In the genomic region with DNA sequence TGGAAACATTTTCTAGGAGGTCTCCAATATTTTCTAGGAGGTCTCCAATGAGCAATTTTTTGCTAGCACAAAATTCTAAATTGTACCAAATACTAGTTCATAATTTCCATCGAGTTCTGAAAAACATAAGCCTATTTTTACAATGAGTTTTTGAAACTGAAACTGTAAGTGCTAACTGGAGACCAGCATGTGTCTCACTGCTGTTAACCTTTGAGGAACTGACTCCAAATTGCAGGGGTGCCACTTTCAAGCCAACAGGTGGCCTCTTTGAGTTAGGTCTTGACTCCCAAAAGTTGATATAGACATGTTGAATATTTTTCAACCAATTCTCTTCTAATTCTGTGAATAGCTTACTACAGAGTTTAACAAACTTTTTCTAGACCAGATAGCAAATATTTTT, we compare ENCODE assay signal across 8 cellular contexts. TPM values are rescaled to one million over a fixed set of nuclear protein-coding genes. Genes with fewer than 3 reads are reported as not detected.
DNase-seq lines count a peak whose midpoint lies in the region; ATAC-seq and TF ChIP-seq lines count a peak whose summit lies in the region.

No MANE protein-coding gene starts in this region.

- DNase-seq in GM13977 (ENCODE audit: low spot score) (peak; percentile 44), germinal center (ENCODE audit: low spot score) (peak; percentile 71), superior temporal gyrus (ENCODE audit: extremely low spot score) (no peak), WERI-Rb-1 (no peak), mammary epithelial cell (no peak), cerebellum (ENCODE audit: low spot score) (no peak)

- H4K20me1 ChIP-seq in mammary epithelial cell (ENCODE audit: insufficient read depth, low read length) = no peaks in the 10 kb centered on the region

- intact Hi-C loops in mammary epithelial cell (cut with micrococcal nuclease) = no loop called here

- dilution Hi-C loops in mammary epithelial cell (cut with HindIII; ENCODE audit: low sequenced_read_pairs) = loop anchor here (5.0 kb wide), 1 partner anchor 326 kb away; no protein-coding TSS in a partner anchor

- H3K36me3 ChIP-seq in WERI-Rb-1 = no peaks in the 10 kb centered on the region
- no peaks in the 10 kb centered on the region for H3K36me3 ChIP-seq in mammary epithelial cell (ENCODE audit: insufficient read depth, low read length)

- BruUV-seq in mammary epithelial cell (replicated peaks; lab: Mats Ljungman, UMichigan) = no TSS peak

- peaks cover 11% of the 10 kb centered on the region for H3K27me3 ChIP-seq in WERI-Rb-1 (ENCODE audit: insufficient read depth, low read depth, severe bottlenecking)
- H3K27me3 ChIP-seq in mammary epithelial cell (ENCODE audit: insufficient read depth, low read length) = no peaks in the 10 kb centered on the region

- H3K9me3 ChIP-seq in WERI-Rb-1 (ENCODE audit: severe bottlenecking) (no peaks in the 10 kb centered on the region), mammary epithelial cell (replicated peaks; ENCODE audit: insufficient read depth, low read length) (no peaks in the 10 kb centered on the region)

- no peak overlapping the region for H2AFZ ChIP-seq in mammary epithelial cell (ENCODE audit: low read depth, low read length)

- H3K4me3 ChIP-seq in WERI-Rb-1 (ENCODE audit: low read depth, low read length) = no peak overlapping the region
- no peak overlapping the region for H3K4me3 ChIP-seq in mammary epithelial cell (replicated peaks in 1 of 3; ENCODE audit: insufficient read depth in 1 of 3, low read depth in 2 of 3, low read length in 3 of 3)

- no peak overlapping the region for H3K9ac ChIP-seq in mammary epithelial cell (ENCODE audit: insufficient read depth, low read length)

- in situ Hi-C loops in GM13977 (cut with MboI; ENCODE audit: low pct_unique_long_range_greater_than_20kb, low sequenced_read_pairs, unreplicated experiment) (loop anchor here (10.0 kb wide), 1 partner anchor 419 kb away; no protein-coding TSS in a partner anchor), mammary epithelial cell (cut with MboI; ENCODE audit: low sequenced_read_pairs in 2 of 2) (no loop called here)

- H3K27ac ChIP-seq in WERI-Rb-1 (no peak overlapping the region), mammary epithelial cell (ENCODE audit: insufficient read depth, low read depth, low read length) (no peak overlapping the region)

- WGBS in mammary epithelial cell (ENCODE audit: low coverage, missing lambda C conversion rate) = 100% methylated on average over 1 of the region's 1 CpG

- TF ChIP-seq CTCF in GM13977 (IDR thresholded peaks at IDR 0.05; ENCODE audit: extremely low read depth, insufficient read depth, missing control alignments) (no peak), WERI-Rb-1 (IDR thresholded peaks at IDR 0.05; ENCODE audit: low read depth, low read length) (no peak), mammary epithelial cell (conservative IDR thresholded peaks at IDR 0.05 in 1 of 2, IDR thresholded peaks at IDR 0.05 in 1 of 2; ENCODE audit: extremely low read depth in 1 of 2, insufficient read depth in 1 of 2, low read depth in 1 of 2, low read length in 2 of 2) (no peak)

- peaks cover 19% of the 10 kb centered on the region for H3K4me1 ChIP-seq in mammary epithelial cell (ENCODE audit: insufficient read depth, low read length)

- ATAC-seq in GM21367 (IDR thresholded peaks at IDR 0.05; ENCODE audit: unreplicated experiment) = peak; percentile 94
- ATAC-seq in HG03460 (IDR thresholded peaks at IDR 0.05; ENCODE audit: unreplicated experiment) = peak; percentile 94

- H3K79me2 ChIP-seq in mammary epithelial cell (ENCODE audit: insufficient read depth, low read length) = no peaks in the 10 kb centered on the region

- no peak overlapping the region for H3K4me2 ChIP-seq in mammary epithelial cell (ENCODE audit: insufficient read depth, low read depth, low read length)

- CTCF ChIA-PET in mammary epithelial cell (lab: Charles Lee; ENCODE audit: low non-redundant PET) = no interaction called here

RNA-seq across cellular contexts. Expression of a gene that starts 58.8 kb away (rescaled TPM):
- total RNA-seq in mammary epithelial cell = 100 to 1,000 TPM; 485 to 894 TPM
- 1,604 TPM for polyA plus RNA-seq in mammary epithelial cell
- polyA minus RNA-seq in mammary epithelial cell = 2,169 TPM
- 13.8 TPM for total RNA-seq in cerebellum

Comparison
In these comparisons a context has a peak if more than half of its experiments do, and no peak if none do; other contexts are left out.
1. DNase-seq: peak in GM13977 (single experiment) and germinal center (single experiment); none in superior temporal gyrus (single experiment), WERI-Rb-1 (single experiment), mammary epithelial cell (single experiment) and cerebellum (single experiment).
2. RNA of a gene that starts 58.8 kb away (total RNA-seq): 485 to 894 TPM in mammary epithelial cell; 13.8 TPM in cerebellum (single experiment); every median in the first group is over 10 times any median in the second.